ENCODE assay signal across 12 cellular contexts in the genomic region with DNA sequence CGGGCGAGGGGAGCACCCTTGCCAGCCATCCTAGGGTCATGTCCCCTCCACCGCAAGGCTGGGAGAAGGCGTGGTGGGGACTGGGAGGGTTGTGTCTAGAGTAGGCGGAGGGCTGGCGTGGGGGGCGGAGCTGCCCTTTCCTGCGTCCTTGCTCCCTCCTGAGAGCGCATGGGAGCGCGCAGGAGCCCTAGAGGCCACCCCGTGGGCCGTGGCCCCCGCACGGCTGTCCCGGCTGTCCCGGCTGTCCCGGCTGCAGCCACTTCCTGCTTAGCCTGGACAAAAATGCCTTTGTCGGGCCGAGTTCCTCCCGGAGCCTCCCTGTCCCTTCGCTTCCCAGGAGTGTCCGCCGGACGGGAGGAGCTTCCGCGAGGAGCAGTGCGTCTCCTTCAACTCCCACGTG. TPM values are rescaled to one million over a fixed set of nuclear protein-coding genes. Genes with fewer than 3 reads are reported as not detected.
DNase-seq lines count a peak whose midpoint lies in the region; ATAC-seq and TF ChIP-seq lines count a peak whose summit lies in the region.
"Had no signal": no experiment of that assay in that cellular context is flagged by ENCODE, and none has a peak within 500 bp of the region (broad histone marks: within the 10 kb centered on the region; RNA-seq: fewer than 3 reads in every experiment).

No MANE protein-coding gene starts in this region.

- H3K4me1 Mint-ChIP-seq in endothelial cell (ENCODE audit: unreplicated experiment): peaks cover 28% of the 10 kb centered on the region
- H3K4me1 Mint-ChIP-seq in activated naive CD8-positive, alpha-beta T cell treated with anti-CD3 and anti-CD28 coated beads, Interleukin-2, amount 50 U/mL, for 24 hours: peaks cover 5% of the 10 kb centered on the region
- no peaks in the 10 kb centered on the region for H3K4me1 Mint-ChIP-seq in activated naive CD4-positive, alpha-beta T cell treated with anti-CD3 and anti-CD28 coated beads, Interleukin-2, amount 10 ng/mL, durations not matched to agents 7 days and 5 days

- no peak overlapping the region for H3K4me3 Mint-ChIP-seq in endothelial cell (ENCODE audit: unreplicated experiment)
- no peak overlapping the region for H3K4me3 Mint-ChIP-seq in activated naive CD8-positive, alpha-beta T cell treated with anti-CD3 and anti-CD28 coated beads, Interleukin-2, amount 50 U/mL, for 24 hours
- H3K4me3 Mint-ChIP-seq in activated naive CD4-positive, alpha-beta T cell treated with anti-CD3 and anti-CD28 coated beads, Interleukin-2, amount 10 ng/mL, durations not matched to agents 7 days and 5 days: no peak overlapping the region

- H3K36me3 ChIP-seq in HUES6 (ENCODE audit: control insufficient read depth, insufficient read depth, low read length) (no peaks in the 10 kb centered on the region), left lung (no peaks in the 10 kb centered on the region), subcutaneous abdominal adipose tissue (ENCODE audit: control insufficient read depth in 5 of 5, insufficient read depth in 5 of 5, low read length in 5 of 5) (no peaks in the 10 kb centered on the region)
- H3K36me3 ChIP-seq: ovary had no signal

- no peaks in the 10 kb centered on the region for H3K36me3 Mint-ChIP-seq in endothelial cell (ENCODE audit: low read depth, unreplicated experiment)
- no peaks in the 10 kb centered on the region for H3K36me3 Mint-ChIP-seq in activated naive CD8-positive, alpha-beta T cell treated with anti-CD3 and anti-CD28 coated beads, Interleukin-2, amount 50 U/mL, for 24 hours (ENCODE audit: low read depth)
- no peaks in the 10 kb centered on the region for H3K36me3 Mint-ChIP-seq in activated naive CD4-positive, alpha-beta T cell treated with anti-CD3 and anti-CD28 coated beads, Interleukin-2, amount 10 ng/mL, durations not matched to agents 7 days and 5 days

- H3K9ac ChIP-seq in HUES6 (ENCODE audit: low read length): peak overlapping the region; percentile 17
- H3K9ac ChIP-seq in subcutaneous abdominal adipose tissue (ENCODE audit: low read length in 5 of 5): no peak overlapping the region

- H3K27ac ChIP-seq in HUES6 (ENCODE audit: low read depth, low read length) (no peak overlapping the region), left lung (peak overlapping the region in 1 of 2 donors; percentile 50), subcutaneous abdominal adipose tissue (ENCODE audit: low read depth, low read length) (no peak overlapping the region)
- H3K27ac ChIP-seq: ovary had no signal

- H3K4me3 ChIP-seq in HUES6 (ENCODE audit: low read depth, low read length): no peak overlapping the region
- peak overlapping the region in 1 of 2 donors; percentile 11 for H3K4me3 ChIP-seq in left lung
- H3K4me3 ChIP-seq in subcutaneous abdominal adipose tissue (ENCODE audit: low read depth in 1 of 5, low read length in 5 of 5): peak overlapping the region in 4 of 5 donors; percentile 36 to 57 (median 48)
- H3K4me3 ChIP-seq: GM12878, ovary had no signal

- ATAC-seq in left lung: peak; percentile 56
- no peak for ATAC-seq in activated naive CD8-positive, alpha-beta T cell treated with anti-CD3 and anti-CD28 coated beads, Interleukin-2, amount 50 U/mL, for 24 hours

- TF ChIP-seq CTCF in endothelial cell (IDR thresholded peaks at IDR 0.05; ENCODE audit: unreplicated experiment) (no peak), left lung (IDR thresholded peaks at IDR 0.05) (no peak)

- H3K27me3 ChIP-seq in HUES6 (ENCODE audit: control insufficient read depth, insufficient read depth, low read length) (peaks cover 12% of the 10 kb centered on the region), left lung (peaks cover 6 to 44% of the 10 kb centered on the region in 2 donors), subcutaneous abdominal adipose tissue (ENCODE audit: control insufficient read depth in 5 of 5, insufficient read depth in 4 of 5, low read length in 5 of 5) (peaks cover 0 to 9% (median 0%) of the 10 kb centered on the region in 5 donors)
- H3K27me3 ChIP-seq: ovary had no signal

- intact Hi-C loops in left lung (cut with DNase I): loop anchor here in 1 of 2 donors (10.0 kb wide), 1 partner anchor 175 kb away; no protein-coding TSS in a partner anchor

- peaks cover 7% of the 10 kb centered on the region for H3K27me3 Mint-ChIP-seq in endothelial cell (ENCODE audit: unreplicated experiment)
- H3K27me3 Mint-ChIP-seq in activated naive CD8-positive, alpha-beta T cell treated with anti-CD3 and anti-CD28 coated beads, Interleukin-2, amount 50 U/mL, for 24 hours: peaks cover 7% of the 10 kb centered on the region
- H3K27me3 Mint-ChIP-seq in activated naive CD4-positive, alpha-beta T cell treated with anti-CD3 and anti-CD28 coated beads, Interleukin-2, amount 10 ng/mL, durations not matched to agents 7 days and 5 days: peaks cover 36% of the 10 kb centered on the region

- CTCF ChIA-PET in activated naive CD4-positive, alpha-beta T cell treated with anti-CD3 and anti-CD28 coated beads, Interleukin-2, amount 10 ng/mL, durations not matched to agents 7 days and 5 days (lab: Charles Lee): no interaction called here

- no peaks in the 10 kb centered on the region for H3K9me3 Mint-ChIP-seq in endothelial cell (ENCODE audit: unreplicated experiment)
- H3K9me3 Mint-ChIP-seq in activated naive CD8-positive, alpha-beta T cell treated with anti-CD3 and anti-CD28 coated beads, Interleukin-2, amount 50 U/mL, for 24 hours: no peaks in the 10 kb centered on the region
- no peaks in the 10 kb centered on the region for H3K9me3 Mint-ChIP-seq in activated naive CD4-positive, alpha-beta T cell treated with anti-CD3 and anti-CD28 coated beads, Interleukin-2, amount 10 ng/mL, durations not matched to agents 7 days and 5 days

- DNase-seq in endothelial cell (ENCODE audit: low spot score) (no peak), left lung (no peak), H4 (ENCODE audit: low spot score) (no peak)
- DNase-seq in activated naive CD8-positive, alpha-beta T cell treated with anti-CD3 and anti-CD28 coated beads, Interleukin-2, amount 50 U/mL, for 24 hours: no peak
- no peak for DNase-seq in activated effector memory CD4-positive, alpha-beta T cell treated with anti-CD3 and anti-CD28 coated beads, Interleukin-2, amount 50 U/mL, for 16 hours
- no peak for DNase-seq in activated naive CD4-positive, alpha-beta T cell treated with anti-CD3 and anti-CD28 coated beads, Interleukin-2, amount 10 ng/mL, durations not matched to agents 7 days and 5 days
- DNase-seq: activated CD4-positive, CD25-positive, alpha-beta regulatory T cell; dermis blood vessel endothelial cell had no signal

- H3K9me3 ChIP-seq in HUES6 (ENCODE audit: control insufficient read depth, insufficient read depth, low read depth, low read length) (no peaks in the 10 kb centered on the region), left lung (no peaks in the 10 kb centered on the region), subcutaneous abdominal adipose tissue (ENCODE audit: control insufficient read depth in 5 of 5, low read length in 5 of 5) (no peaks in the 10 kb centered on the region)
- H3K9me3 ChIP-seq: ovary had no signal

- peak overlapping the region; percentile 92 for H3K27ac Mint-ChIP-seq in endothelial cell (ENCODE audit: unreplicated experiment)
- H3K27ac Mint-ChIP-seq in activated naive CD8-positive, alpha-beta T cell treated with anti-CD3 and anti-CD28 coated beads, Interleukin-2, amount 50 U/mL, for 24 hours: no peak overlapping the region
- H3K27ac Mint-ChIP-seq in activated naive CD4-positive, alpha-beta T cell treated with anti-CD3 and anti-CD28 coated beads, Interleukin-2, amount 10 ng/mL, durations not matched to agents 7 days and 5 days: no peak overlapping the region

- H3K4me1 ChIP-seq in HUES6 (ENCODE audit: control insufficient read depth, insufficient read depth, low read length) (peaks cover 26% of the 10 kb centered on the region), left lung (peaks cover 7 to 57% of the 10 kb centered on the region in 2 donors), subcutaneous abdominal adipose tissue (ENCODE audit: control insufficient read depth in 5 of 5, insufficient read depth in 5 of 5, low read length in 5 of 5) (peaks cover 5 to 40% (median 36%) of the 10 kb centered on the region in 5 donors)

RNA-seq across cellular contexts. Expression of a gene that starts 4.9 kb away (rescaled TPM):
- total RNA-seq in endothelial cell (ENCODE audit: unreplicated experiment) (5.9 TPM), left lung (10 to 100 TPM; 17.3 to 18.5 TPM)
- total RNA-seq in H4 (2014; rRNA removed; shearing (Covaris generic)): not detected in 2 replicates
- total RNA-seq: GM12878 had no signal

RNA-seq across cellular contexts. Expression of a gene that starts 14.7 kb away (rescaled TPM):
- not detected for total RNA-seq in endothelial cell (ENCODE audit: unreplicated experiment)
- not detected for total RNA-seq in left lung
- not detected in 2 replicates for total RNA-seq in H4 (2014; rRNA removed; shearing (Covaris generic))
- total RNA-seq: dermis blood vessel endothelial cell, GM12878, ovary had no signal
